ENCODE assay signal across 13 cellular contexts in genomic region chr4:173289351-173289725, GRCh38. TPM values are rescaled to one million over a fixed set of nuclear protein-coding genes. Genes with fewer than 3 reads are reported as not detected.
DNase-seq lines count a peak whose midpoint lies in the region; ATAC-seq, FAIRE-seq and TF ChIP-seq lines count a peak whose summit lies in the region.
"Had no signal": no experiment of that assay in that cellular context is flagged by ENCODE, and none has a peak within 500 bp of the region (broad histone marks: within the 10 kb centered on the region; RNA-seq: fewer than 3 reads in every experiment).

No MANE protein-coding gene starts in this region.

- CTCF ChIA-PET in activated CD8-positive, alpha-beta memory T cell treated with anti-CD3 and anti-CD28 coated beads, Interleukin-2, amount 10 ng/mL, durations not matched to agents 7 days and 5 days (lab: Charles Lee) = interaction anchor here (0.8 to 1.7 kb wide), 7 partner anchors 9 to 131 kb away, joined by 3 to 5 read pairs (median 3); no protein-coding TSS in a partner anchor

- H3K4me2 ChIP-seq in astrocyte (ENCODE audit: low read length) = peak overlapping the region; percentile 8

- no peak overlapping the region for H3K27ac Mint-ChIP-seq in activated CD8-positive, alpha-beta memory T cell treated with anti-CD3 and anti-CD28 coated beads, Interleukin-2, amount 10 ng/mL, durations not matched to agents 7 days and 5 days
- H3K27ac Mint-ChIP-seq in astrocyte (ENCODE audit: unreplicated experiment) = no peak overlapping the region
- H3K27ac Mint-ChIP-seq in natural killer cell = no peak overlapping the region

- no peak overlapping the region for H3K9ac ChIP-seq in astrocyte (ENCODE audit: low read length)

- peaks cover 6% of the 10 kb centered on the region for H4K20me1 ChIP-seq in astrocyte (ENCODE audit: insufficient read depth, low read length)

- H3K4me3 Mint-ChIP-seq in activated CD8-positive, alpha-beta memory T cell treated with anti-CD3 and anti-CD28 coated beads, Interleukin-2, amount 10 ng/mL, durations not matched to agents 7 days and 5 days = peak overlapping the region; percentile 26
- H3K4me3 Mint-ChIP-seq in astrocyte (ENCODE audit: unreplicated experiment) (no peak overlapping the region), natural killer cell (peak overlapping the region; percentile 21)

- ATAC-seq in activated CD8-positive, alpha-beta memory T cell treated with anti-CD3 and anti-CD28 coated beads, Interleukin-2, amount 10 ng/mL, durations not matched to agents 7 days and 5 days = no peak
- peak in 1 of 3 donors; percentile 21 for ATAC-seq in natural killer cell
- ATAC-seq: psoas muscle had no signal

- H3K4me1 ChIP-seq in astrocyte (ENCODE audit: insufficient read depth, low read length) = no peaks in the 10 kb centered on the region
- H3K4me1 ChIP-seq: psoas muscle had no signal

- DNase-seq in activated CD8-positive, alpha-beta memory T cell treated with anti-CD3 and anti-CD28 coated beads, Interleukin-2, amount 10 ng/mL, durations not matched to agents 7 days and 5 days = no peak
- no peak for DNase-seq in activated CD8-positive, alpha-beta memory T cell treated with anti-CD3 and anti-CD28 coated beads for 24 hours
- DNase-seq in HUDEP-2 (lab: John Stamatoyannopoulos, UW; ENCODE audit: unreplicated experiment in 76 of 76) = peak in 73 of 76 experiments; percentile 7 to 89 (median 50)
- DNase-seq in astrocyte (ENCODE audit: low read depth) = peak; percentile 35
- no peak for DNase-seq in natural killer cell
- DNase-seq in RCC 7860 (ENCODE audit: low spot score) = no peak
- no peak for DNase-seq in retina
- DNase-seq in GM03348 (ENCODE audit: low spot score) = no peak
- DNase-seq: activated gamma-delta T cell treated with Interleukin-2 at 50 U/mL for 16 hours, kidney, NCI-H446 treated with DMSO at 0.1 percent for 48 hours, psoas muscle had no signal

- H3K36me3 ChIP-seq in astrocyte (ENCODE audit: insufficient read depth, low read length) = no peaks in the 10 kb centered on the region

- H2AFZ ChIP-seq in astrocyte (ENCODE audit: low read depth, low read length) = no peak overlapping the region

- FAIRE-seq in astrocyte (lab: Jason Lieb, UNC) (no peak), RCC 7860 (lab: Jason Lieb, UNC) (no peak)
- FAIRE-seq: kidney had no signal

- peaks cover 12% of the 10 kb centered on the region for H3K4me1 Mint-ChIP-seq in activated CD8-positive, alpha-beta memory T cell treated with anti-CD3 and anti-CD28 coated beads, Interleukin-2, amount 10 ng/mL, durations not matched to agents 7 days and 5 days
- peaks cover 5% of the 10 kb centered on the region for H3K4me1 Mint-ChIP-seq in astrocyte (ENCODE audit: low read depth, unreplicated experiment)
- peaks cover 10 to 17% of the 10 kb centered on the region in 2 donors for H3K4me1 Mint-ChIP-seq in natural killer cell

- H3K27me3 ChIP-seq in astrocyte (ENCODE audit: insufficient read depth, low read length) = no peaks in the 10 kb centered on the region

- H3K36me3 Mint-ChIP-seq in activated CD8-positive, alpha-beta memory T cell treated with anti-CD3 and anti-CD28 coated beads, Interleukin-2, amount 10 ng/mL, durations not matched to agents 7 days and 5 days = peaks cover 19% of the 10 kb centered on the region
- peaks cover 17% of the 10 kb centered on the region for H3K36me3 Mint-ChIP-seq in astrocyte (ENCODE audit: low read depth, unreplicated experiment)
- H3K36me3 Mint-ChIP-seq in natural killer cell = peaks cover 12% of the 10 kb centered on the region

- H3K27me3 Mint-ChIP-seq in activated CD8-positive, alpha-beta memory T cell treated with anti-CD3 and anti-CD28 coated beads, Interleukin-2, amount 10 ng/mL, durations not matched to agents 7 days and 5 days = no peaks in the 10 kb centered on the region
- H3K27me3 Mint-ChIP-seq in astrocyte (ENCODE audit: low read depth, unreplicated experiment) = no peaks in the 10 kb centered on the region
- no peaks in the 10 kb centered on the region for H3K27me3 Mint-ChIP-seq in natural killer cell (ENCODE audit: low read depth in 2 of 2)

- intact Hi-C loops in natural killer cell (cut with micrococcal nuclease) = no loop called here

- no peak overlapping the region for H3K27ac ChIP-seq in astrocyte (ENCODE audit: low read depth, low read length)
- H3K27ac ChIP-seq: psoas muscle, SK-N-MC had no signal

- no peak for TF ChIP-seq CTCF in astrocyte (IDR thresholded peaks at IDR 0.05; ENCODE audit: insufficient read depth, low read depth, low read length)
- no peak for TF ChIP-seq CTCF in natural killer cell (IDR thresholded peaks at IDR 0.05)

- H3K79me2 ChIP-seq in astrocyte (ENCODE audit: insufficient read depth, low read length) = no peaks in the 10 kb centered on the region

- no peaks in the 10 kb centered on the region for H3K9me3 Mint-ChIP-seq in activated CD8-positive, alpha-beta memory T cell treated with anti-CD3 and anti-CD28 coated beads, Interleukin-2, amount 10 ng/mL, durations not matched to agents 7 days and 5 days (ENCODE audit: low read depth)
- H3K9me3 Mint-ChIP-seq in astrocyte (ENCODE audit: unreplicated experiment) (peaks cover 7% of the 10 kb centered on the region), natural killer cell (peaks cover 0 to 4% of the 10 kb centered on the region in 2 donors)

- no peak overlapping the region for H3K4me3 ChIP-seq in astrocyte (ENCODE audit: insufficient read depth, low read depth, low read length)
- H3K4me3 ChIP-seq: psoas muscle, SK-N-MC had no signal

- no peaks in the 10 kb centered on the region for H3K9me3 ChIP-seq in astrocyte (ENCODE audit: insufficient read depth, low read depth, low read length)

RNA-seq across cellular contexts. Expression of gene HMGB2, which starts 44.8 kb away (rescaled TPM):
- total RNA-seq in activated CD8-positive, alpha-beta memory T cell treated with anti-CD3 and anti-CD28 coated beads, Interleukin-2, amount 10 ng/mL, durations not matched to agents 7 days and 5 days = 100 to 1,000 TPM; 646 to 837 TPM
- 12.3 and 18.3 TPM in 2 replicates for total RNA-seq in astrocyte
- total RNA-seq in natural killer cell = 100 to 1,000 TPM; 145 to 214 (median 151) TPM

Comparison
In these comparisons a context has a peak if more than half of its experiments do, and no peak if none do; other contexts are left out.
1. DNase-seq: peak in HUDEP-2 (73 of 76) and astrocyte (single experiment); none in activated CD8-positive, alpha-beta memory T cell treated with anti-CD3 and anti-CD28 coated beads, Interleukin-2, amount 10 ng/mL, durations not matched to agents 7 days and 5 days (single experiment), activated CD8-positive, alpha-beta memory T cell treated with anti-CD3 and anti-CD28 coated beads for 24 hours (single experiment), natural killer cell (single experiment), RCC 7860 (single experiment), retina (single experiment) and GM03348 (single experiment).